Comparison of ENCODE assay signal across 12 cellular contexts in genomic region chr9:134365115-134365596, GRCh38. TPM values are rescaled to one million over a fixed set of nuclear protein-coding genes. Genes with fewer than 3 reads are reported as not detected.
DNase-seq lines count a peak whose midpoint lies in the region; ATAC-seq and TF ChIP-seq lines count a peak whose summit lies in the region.
"Had no signal": no experiment of that assay in that cellular context is flagged by ENCODE, and none has a peak within 500 bp of the region (broad histone marks: within the 10 kb centered on the region; RNA-seq: fewer than 3 reads in every experiment).

No MANE protein-coding gene starts in this region.

- H3K27ac Mint-ChIP-seq in activated T-helper 17 cell treated with anti-CD3 and anti-CD28 coated beads, Interleukin-2, amount 50 U/mL, for 72 hours: peak overlapping the region; percentile 73
- H3K27ac Mint-ChIP-seq in stimulated activated effector memory CD8-positive, alpha-beta T cell treated with anti-CD3 and anti-CD28 coated beads, Interleukin-12 subunit alpha, Interleukin-12 subunit beta, amount 100 ng/mL, for 72 hours: peak overlapping the region; percentile 84

- H3K36me3 Mint-ChIP-seq in activated T-helper 17 cell treated with anti-CD3 and anti-CD28 coated beads, Interleukin-2, amount 50 U/mL, for 72 hours (ENCODE audit: low read depth): no peaks in the 10 kb centered on the region
- H3K36me3 Mint-ChIP-seq in stimulated activated effector memory CD8-positive, alpha-beta T cell treated with anti-CD3 and anti-CD28 coated beads, Interleukin-12 subunit alpha, Interleukin-12 subunit beta, amount 100 ng/mL, for 72 hours: no peaks in the 10 kb centered on the region

- no peaks in the 10 kb centered on the region for H3K9me3 ChIP-seq in right lobe of liver
- H3K9me3 ChIP-seq: BE2C had no signal

- H3K4me3 ChIP-seq in H7 (ENCODE audit: insufficient read depth, low read depth, low read length): no peak overlapping the region
- H3K4me3 ChIP-seq in right lobe of liver: no peak overlapping the region

- no peak for ATAC-seq in activated T-helper 17 cell treated with anti-CD3 and anti-CD28 coated beads, Interleukin-2, amount 50 U/mL, for 72 hours (replicated peaks)
- ATAC-seq in right lobe of liver (no peak), HG03135 (IDR thresholded peaks at IDR 0.05; ENCODE audit: unreplicated experiment) (no peak), GM21737 (IDR thresholded peaks at IDR 0.05; ENCODE audit: unreplicated experiment) (no peak)
- ATAC-seq in stimulated activated effector memory CD8-positive, alpha-beta T cell treated with anti-CD3 and anti-CD28 coated beads, Interleukin-12 subunit alpha, Interleukin-12 subunit beta, amount 100 ng/mL, for 72 hours: no peak

- no peaks in the 10 kb centered on the region for H3K27me3 Mint-ChIP-seq in activated T-helper 17 cell treated with anti-CD3 and anti-CD28 coated beads, Interleukin-2, amount 50 U/mL, for 72 hours

- H3K36me3 ChIP-seq in H7 (replicated peaks; ENCODE audit: control insufficient read depth, insufficient read depth, low read length) (no peaks in the 10 kb centered on the region), right lobe of liver (no peaks in the 10 kb centered on the region)
- H3K36me3 ChIP-seq: BE2C had no signal

- DNase-seq in H7 (peak; percentile 71), right lobe of liver (no peak), GF-D8 (lab: John Stamatoyannopoulos, UW) (no peak), inferior parietal cortex (ENCODE audit: extremely low spot score) (no peak)
- no peak for DNase-seq in stimulated activated effector memory CD8-positive, alpha-beta T cell treated with anti-CD3 and anti-CD28 coated beads, Interleukin-12 subunit alpha, Interleukin-12 subunit beta, amount 100 ng/mL, for 72 hours (ENCODE audit: low spot score in 2 of 2)
- DNase-seq: activated gamma-delta T cell; NCI-H510A treated with DMSO at 0.1 percent for 48 hours; stimulated activated CD4-positive, alpha-beta T cell treated with anti-CD3 and anti-CD28 coated beads, Interleukin-2, amount 100 ng/mL, for 24 hours had no signal

- H3K27me3 ChIP-seq in H7 (ENCODE audit: control insufficient read depth, insufficient read depth, low read length): no peaks in the 10 kb centered on the region
- no peaks in the 10 kb centered on the region for H3K27me3 ChIP-seq in right lobe of liver
- H3K27me3 ChIP-seq: BE2C had no signal

- H3K27ac ChIP-seq in right lobe of liver: peak overlapping the region; percentile 67 to 82 (median 75)

- H3K4me3 Mint-ChIP-seq in activated T-helper 17 cell treated with anti-CD3 and anti-CD28 coated beads, Interleukin-2, amount 50 U/mL, for 72 hours: no peak overlapping the region
- no peak overlapping the region for H3K4me3 Mint-ChIP-seq in stimulated activated effector memory CD8-positive, alpha-beta T cell treated with anti-CD3 and anti-CD28 coated beads, Interleukin-12 subunit alpha, Interleukin-12 subunit beta, amount 100 ng/mL, for 72 hours

- TF ChIP-seq CTCF in right lobe of liver (IDR thresholded peaks at IDR 0.05): no peak

- H3K4me1 ChIP-seq in right lobe of liver: peaks cover 2 to 93% (median 58%) of the 10 kb centered on the region in 4 donors

- H3K4me1 Mint-ChIP-seq in activated T-helper 17 cell treated with anti-CD3 and anti-CD28 coated beads, Interleukin-2, amount 50 U/mL, for 72 hours: no peaks in the 10 kb centered on the region
- H3K4me1 Mint-ChIP-seq in stimulated activated effector memory CD8-positive, alpha-beta T cell treated with anti-CD3 and anti-CD28 coated beads, Interleukin-12 subunit alpha, Interleukin-12 subunit beta, amount 100 ng/mL, for 72 hours: peaks cover 27% of the 10 kb centered on the region

- WGBS in right lobe of liver (ENCODE audit: insufficient coverage, low coverage, low lambda C conversion rate, missing lambda C conversion rate): 48% methylated on average over 7 of the region's 21 CpGs

- intact Hi-C loops in right lobe of liver (cut with DNase I): no loop called here

- no peaks in the 10 kb centered on the region for H3K9me3 Mint-ChIP-seq in activated T-helper 17 cell treated with anti-CD3 and anti-CD28 coated beads, Interleukin-2, amount 50 U/mL, for 72 hours
- no peaks in the 10 kb centered on the region for H3K9me3 Mint-ChIP-seq in stimulated activated effector memory CD8-positive, alpha-beta T cell treated with anti-CD3 and anti-CD28 coated beads, Interleukin-12 subunit alpha, Interleukin-12 subunit beta, amount 100 ng/mL, for 72 hours

- no peak for TF ChIP-seq POLR2A in right lobe of liver (IDR thresholded peaks at IDR 0.05)

RNA-seq across cellular contexts. Expression of gene RXRA, which starts 38.9 kb away (rescaled TPM):
- total RNA-seq in H7 (2014; rRNA removed; shearing (Covaris generic)): 17.7 and 23.2 TPM in 2 replicates
- total RNA-seq in activated T-helper 17 cell treated with anti-CD3 and anti-CD28 coated beads, Interleukin-2, amount 50 U/mL, for 72 hours: 10 to 100 TPM in 1 of 2 donors, 1 to 10 TPM in 1; 4.2 to 41.6 TPM
- 100 to 1,000 TPM; 105 to 165 (median 131) TPM for total RNA-seq in right lobe of liver
